5 cellular contexts compared by ENCODE assay signal in genomic region chr4:141656031-141656430, GRCh38.
"Had no signal": no experiment of that assay in that cellular context is flagged by ENCODE, and none has a peak within 500 bp of the region (broad histone marks: within the 10 kb centered on the region; RNA-seq: fewer than 3 reads in every experiment).

No MANE protein-coding gene starts in this region.

- DNase-seq: IMR-90, KBM-7 had no signal

- ATAC-seq: K562 had no signal

- H3K4me3 ChIP-seq: K562 had no signal

- H3K27ac ChIP-seq: HL-60 had no signal

- FAIRE-seq: HTR-8/SVneo, K562 had no signal
